Comparison of ENCODE assay signal across 10 cellular contexts in the genomic region with DNA sequence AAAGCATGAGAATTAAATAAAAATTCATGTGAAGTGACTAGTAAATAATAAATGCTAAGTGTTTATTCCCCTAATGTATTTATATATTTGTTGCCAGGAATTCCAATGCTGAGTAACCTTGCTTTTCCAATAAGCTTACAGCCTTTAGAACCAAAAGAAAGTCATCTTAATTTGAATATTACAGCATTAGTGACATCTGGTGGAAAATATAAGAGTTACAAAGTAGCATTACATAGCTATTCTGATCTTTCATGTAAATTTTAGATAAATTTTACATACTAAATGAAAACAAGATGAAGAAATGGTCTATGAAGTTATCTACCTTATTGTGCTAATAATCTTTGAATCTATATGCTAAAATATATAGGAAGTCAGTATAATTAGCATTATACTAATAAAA. TPM values are rescaled to one million over a fixed set of nuclear protein-coding genes. Genes with fewer than 3 reads are reported as not detected.
DNase-seq lines count a peak whose midpoint lies in the region; ATAC-seq and TF ChIP-seq lines count a peak whose summit lies in the region.
"Had no signal": no experiment of that assay in that cellular context is flagged by ENCODE, and none has a peak within 500 bp of the region (broad histone marks: within the 10 kb centered on the region; RNA-seq: fewer than 3 reads in every experiment).

No MANE protein-coding gene starts in this region.

- H3K4me1 Mint-ChIP-seq in chondrocyte (ENCODE audit: low read depth) = peaks cover 21% of the 10 kb centered on the region
- H3K4me1 Mint-ChIP-seq in osteocyte (ENCODE audit: unreplicated experiment) = peaks cover 14% of the 10 kb centered on the region

- TF ChIP-seq CTCF in chondrocyte (IDR thresholded peaks at IDR 0.05) (peak; percentile 85), osteocyte (IDR thresholded peaks at IDR 0.05) (peak; percentile 62)

- H3K27me3 Mint-ChIP-seq in chondrocyte (ENCODE audit: low read depth) = no peaks in the 10 kb centered on the region
- no peaks in the 10 kb centered on the region for H3K27me3 Mint-ChIP-seq in osteocyte (ENCODE audit: unreplicated experiment)

- H3K27ac Mint-ChIP-seq in chondrocyte (ENCODE audit: unreplicated experiment) (no peak overlapping the region), osteocyte (ENCODE audit: unreplicated experiment) (no peak overlapping the region)

- H3K9me3 Mint-ChIP-seq in chondrocyte (ENCODE audit: low read depth) = no peaks in the 10 kb centered on the region
- H3K9me3 Mint-ChIP-seq in osteocyte (ENCODE audit: unreplicated experiment) = no peaks in the 10 kb centered on the region

- DNase-seq in DMS53 (lab: John Stamatoyannopoulos, UW) (peak; percentile 27), DMS53 treated with DMSO at 0.1 percent for 48 hours (lab: John Stamatoyannopoulos, UW; ENCODE audit: unreplicated experiment) (no peak), M059J (ENCODE audit: low read depth) (peak; percentile 40), chondrocyte (ENCODE audit: low spot score) (no peak), osteocyte (ENCODE audit: extremely low spot score, unreplicated experiment) (no peak)
- no peak for DNase-seq in stimulated activated CD4-positive, alpha-beta T cell treated with anti-CD3 and anti-CD28 coated beads, Interleukin-2, amount 100 ng/mL, for 48 hours
- DNase-seq: 8988T; stimulated activated naive CD8-positive, alpha-beta T cell treated with anti-CD3 and anti-CD28 coated beads, Interleukin-15, Interleukin-2, amounts not matched to agents 100 U/mL and 50 U/mL, for 24 hours had no signal

- ATAC-seq in HG02938 (IDR thresholded peaks at IDR 0.05; ENCODE audit: unreplicated experiment) = no peak
- no peak for ATAC-seq in GM21717 (IDR thresholded peaks at IDR 0.05; ENCODE audit: unreplicated experiment)
- ATAC-seq: stimulated activated naive CD8-positive, alpha-beta T cell treated with anti-CD3 and anti-CD28 coated beads, Interleukin-15, Interleukin-2, amounts not matched to agents 100 U/mL and 50 U/mL, for 24 hours had no signal

- H3K4me3 Mint-ChIP-seq in chondrocyte (ENCODE audit: unreplicated experiment) (no peak overlapping the region), osteocyte (ENCODE audit: unreplicated experiment) (no peak overlapping the region)

- H3K36me3 Mint-ChIP-seq in chondrocyte (ENCODE audit: low read depth) (peaks cover 2% of the 10 kb centered on the region), osteocyte (ENCODE audit: unreplicated experiment) (peaks cover 5% of the 10 kb centered on the region)

RNA-seq across cellular contexts. Expression of a gene that starts 10.4 kb away (rescaled TPM):
- 49.7 and 97.9 TPM in 2 replicates for total RNA-seq in M059J (2014; rRNA removed; shearing (Covaris generic))
- total RNA-seq in chondrocyte (7.7 to 9.8 TPM (median 9.4 TPM) in 3 replicates), osteocyte (7.7 and 9.6 TPM in 2 replicates)

Comparison
In these comparisons a context has a peak if more than half of its experiments do, and no peak if none do; other contexts are left out.
1. DNase-seq: peak in DMS53 (single experiment) and M059J (single experiment); none in DMS53 treated with DMSO at 0.1 percent for 48 hours (single experiment), chondrocyte (single experiment), osteocyte (single experiment) and stimulated activated CD4-positive, alpha-beta T cell treated with anti-CD3 and anti-CD28 coated beads, Interleukin-2, amount 100 ng/mL, for 48 hours (0 of 2).